Comparison of ENCODE assay signal across 10 cellular contexts in genomic region chr3:148786159-148786558, GRCh38. TPM values are rescaled to one million over a fixed set of nuclear protein-coding genes. Genes with fewer than 3 reads are reported as not detected.
"Had no signal": no experiment of that assay in that cellular context is flagged by ENCODE, and none has a peak within 500 bp of the region (broad histone marks: within the 10 kb centered on the region; RNA-seq: fewer than 3 reads in every experiment).

No MANE protein-coding gene starts in this region.

RNA-seq across cellular contexts. Expression of gene CPB1, which starts 41.5 kb away (rescaled TPM):
- total RNA-seq: dermis blood vessel endothelial cell, dermis microvascular lymphatic vessel endothelial cell, endothelial cell of umbilical vein, epithelial cell of proximal tubule, esophagus mucosa, esophagus squamous epithelium, fibroblast of lung, fibroblast of villous mesenchyme, foreskin keratinocyte, frontal cortex had no signal
